In the genomic region with DNA sequence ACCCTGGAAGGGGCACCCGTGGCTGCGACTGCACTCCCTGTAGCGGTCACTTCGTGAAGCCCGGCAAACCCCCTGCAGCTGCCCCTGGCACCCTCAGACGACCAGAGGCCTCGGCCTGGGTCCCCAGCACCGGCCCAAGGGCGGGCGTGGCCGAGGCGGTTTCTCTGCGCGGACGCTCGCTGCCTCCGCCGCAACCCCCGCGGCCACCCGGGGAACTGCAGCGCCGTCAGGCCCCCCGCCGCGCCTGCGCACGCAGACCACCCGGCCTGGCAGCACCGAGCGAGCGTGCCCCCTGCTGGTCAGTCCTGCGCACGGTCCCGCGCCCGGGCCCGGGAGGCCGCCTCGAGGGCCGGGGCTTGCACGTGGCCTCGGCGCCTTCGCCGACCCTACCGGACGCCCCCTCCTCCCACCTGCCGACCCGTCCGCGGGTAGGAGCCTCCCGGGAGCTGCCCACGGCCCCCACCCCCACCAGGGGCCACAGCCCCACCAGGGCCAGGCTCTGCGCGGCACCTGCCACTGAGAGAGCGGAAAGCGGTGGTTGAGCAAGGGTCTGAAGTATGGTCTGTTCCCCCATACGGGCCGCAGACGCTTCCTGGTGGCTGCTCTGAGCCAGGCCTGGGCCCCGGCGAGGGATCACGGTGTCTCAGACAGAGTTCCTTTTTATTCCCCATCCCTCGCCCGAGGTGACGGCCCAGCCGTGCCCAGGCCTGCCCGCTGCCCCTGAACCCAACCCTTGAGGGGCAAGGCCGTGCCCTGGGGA, we compare ENCODE assay signal across 8 cellular contexts. TPM values are rescaled to one million over a fixed set of nuclear protein-coding genes. Genes with fewer than 3 reads are reported as not detected.
DNase-seq lines count a peak whose midpoint lies in the region; ATAC-seq, FAIRE-seq and TF ChIP-seq lines count a peak whose summit lies in the region.

No MANE protein-coding gene starts in this region.

- no CpG with 5 or more reads among the region's 70 CpGs for WGBS in H9 (ENCODE audit: extremely low coverage, insufficient read length, low lambda C conversion rate)
- 15 to 19% methylated on average over 59 to 70 of the region's 70 CpGs for WGBS in pancreas, 2 donors
- WGBS in thymus: 11% methylated on average over 70 of the region's 70 CpGs

- no peak overlapping the region for H3K27ac Mint-ChIP-seq in H9
- H3K27ac Mint-ChIP-seq in activated naive CD4-positive, alpha-beta T cell treated with anti-CD3 and anti-CD28 coated beads, Interleukin-2, amount 10 ng/mL, durations not matched to agents 7 days and 5 days: no peak overlapping the region

- no peak overlapping the region for H2BK12ac ChIP-seq in H9 (ENCODE audit: insufficient read length, low read depth, low read length)

- no peaks in the 10 kb centered on the region for H3K79me2 ChIP-seq in H9 (ENCODE audit: insufficient read depth, low read length)

- DNase-seq in G401 (ENCODE audit: low spot score) (peak; percentile 36), H9 (peak; percentile 88), M059J (ENCODE audit: low read depth) (peak; percentile 70), SK-N-DZ (ENCODE audit: low spot score) (peak; percentile 83), Right ventricle myocardium inferior (ENCODE audit: missing footprints) (peak; percentile 95), pancreas (peak; percentile 82 to 99 (median 94))
- peak; percentile 91 for DNase-seq in activated naive CD4-positive, alpha-beta T cell treated with anti-CD3 and anti-CD28 coated beads, Interleukin-2, amount 10 ng/mL, durations not matched to agents 7 days and 5 days

- H3T11ph ChIP-seq in H9 (ENCODE audit: low read length): no peak overlapping the region

- ATAC-seq in Right ventricle myocardium inferior: peak; percentile 95
- peak; percentile 84 to 95 (median 88) for ATAC-seq in pancreas

- H3K79me1 ChIP-seq in H9 (ENCODE audit: insufficient read depth, low read depth, low read length, poor library complexity, severe bottlenecking): no peaks in the 10 kb centered on the region

- no peak overlapping the region for H4K5ac ChIP-seq in H9 (ENCODE audit: insufficient read length, low read depth, low read length)

- H3K4me1 ChIP-seq in H9 (ENCODE audit: insufficient read depth, low read length): no peaks in the 10 kb centered on the region
- peaks cover 0 to 4% (median 0%) of the 10 kb centered on the region in 3 donors for H3K4me1 ChIP-seq in pancreas
- peaks cover 2% of the 10 kb centered on the region for H3K4me1 ChIP-seq in thymus (ENCODE audit: control insufficient read depth, insufficient read depth, low read length)

- CTCF ChIA-PET in activated naive CD4-positive, alpha-beta T cell treated with anti-CD3 and anti-CD28 coated beads, Interleukin-2, amount 10 ng/mL, durations not matched to agents 7 days and 5 days (lab: Charles Lee): interaction anchor here (1.0 to 2.5 kb wide), 5 partner anchors 11 to 147 kb away, joined by 3 to 10 read pairs (median 8); partner anchors contain the start of genes NUBP2 and SPSB3

- H3K27ac ChIP-seq in H9 (ENCODE audit: insufficient read length, low read depth, low read length) (no peak overlapping the region), pancreas (peak overlapping the region; percentile 29 to 66 (median 42)), thymus (ENCODE audit: low read depth) (peak overlapping the region; percentile 42)

- H2BK15ac ChIP-seq in H9 (ENCODE audit: low read depth, low read length): no peak overlapping the region

- H3K23ac ChIP-seq in H9 (ENCODE audit: insufficient read length, low read depth, low read length): no peak overlapping the region

- no peak overlapping the region for H2BK20ac ChIP-seq in H9 (ENCODE audit: low read depth, low read length, poor library complexity, severe bottlenecking)

- H3K56ac ChIP-seq in H9 (ENCODE audit: insufficient read length, low read depth, low read length): no peak overlapping the region

- peaks cover 3% of the 10 kb centered on the region for H3K23me2 ChIP-seq in H9 (ENCODE audit: insufficient read length, low read depth, low read length, poor library complexity, severe bottlenecking)

- H4K8ac ChIP-seq in H9 (replicated peaks; ENCODE audit: insufficient read length, low read depth, low read length): no peak overlapping the region

- H2BK5ac ChIP-seq in H9 (ENCODE audit: insufficient read length, low read length): no peak overlapping the region

- intact Hi-C loops in Right ventricle myocardium inferior (cut with DNase I) (loop anchor here (1.0 kb wide), 1 partner anchor 66 kb away; no protein-coding TSS in a partner anchor), pancreas (cut with DNase I) (no loop called here)

- peak overlapping the region; percentile 44 to 56; a peak in 3 of 5 replicates for H3K4me3 Mint-ChIP-seq in H9
- H3K4me3 Mint-ChIP-seq in activated naive CD4-positive, alpha-beta T cell treated with anti-CD3 and anti-CD28 coated beads, Interleukin-2, amount 10 ng/mL, durations not matched to agents 7 days and 5 days: peak overlapping the region; percentile 35

- H3K4me1 Mint-ChIP-seq in H9: peaks cover 2 to 15% of the 10 kb centered on the region in 2 experiments
- peaks cover 4% of the 10 kb centered on the region for H3K4me1 Mint-ChIP-seq in activated naive CD4-positive, alpha-beta T cell treated with anti-CD3 and anti-CD28 coated beads, Interleukin-2, amount 10 ng/mL, durations not matched to agents 7 days and 5 days

- in situ Hi-C loops in G401 (cut with HindIII; ENCODE audit: low sequenced_read_pairs): no loop called here

- no peaks in the 10 kb centered on the region for H3K36me3 ChIP-seq in pancreas
- no peaks in the 10 kb centered on the region for H3K36me3 ChIP-seq in thymus (ENCODE audit: control insufficient read depth, insufficient read depth)

- H2BK120ac ChIP-seq in H9 (ENCODE audit: low read depth, low read length, poor library complexity, severe bottlenecking): no peak overlapping the region

- H3K4me3 ChIP-seq in pancreas (peak overlapping the region; percentile 27 to 57 (median 35)), thymus (ENCODE audit: low read length) (peak overlapping the region; percentile 69)

- no peak overlapping the region for H3K9ac ChIP-seq in H9 (ENCODE audit: extremely low read depth, insufficient read length, low read length)

- H3K9me3 ChIP-seq in H9 (ENCODE audit: control insufficient read depth, low read depth, low read length) (no peaks in the 10 kb centered on the region), pancreas (no peaks in the 10 kb centered on the region), thymus (ENCODE audit: control insufficient read depth) (no peaks in the 10 kb centered on the region)

- no peaks in the 10 kb centered on the region for H4K20me1 ChIP-seq in H9 (ENCODE audit: control insufficient read depth, insufficient read depth, insufficient read length)

- FAIRE-seq in pancreas (lab: Jason Lieb, UNC): no peak

- H3K4me2 ChIP-seq in H9 (ENCODE audit: insufficient read depth, insufficient read length, low read length): peak overlapping the region; percentile 49

- H3K14ac ChIP-seq in H9 (ENCODE audit: insufficient read depth, low read length): no peak overlapping the region

- no peak overlapping the region for H3K4ac ChIP-seq in H9 (ENCODE audit: low read depth, low read length)

- H3K18ac ChIP-seq in H9 (ENCODE audit: insufficient read length, low read depth, low read length): no peak overlapping the region

- H3K9me3 Mint-ChIP-seq in H9: peaks cover 0 to 3% of the 10 kb centered on the region in 2 experiments; a peak in 1 of 5 replicates
- no peaks in the 10 kb centered on the region for H3K9me3 Mint-ChIP-seq in activated naive CD4-positive, alpha-beta T cell treated with anti-CD3 and anti-CD28 coated beads, Interleukin-2, amount 10 ng/mL, durations not matched to agents 7 days and 5 days

- TF ChIP-seq CTCF in H9 (conservative IDR thresholded peaks at IDR 0.05) (peak; percentile 96), pancreas (IDR thresholded peaks at IDR 0.05) (peak; percentile 99 to 100 (median 100))

- peaks cover 33% of the 10 kb centered on the region for H3K27me3 Mint-ChIP-seq in H9 (ENCODE audit: low read depth)
- H3K27me3 Mint-ChIP-seq in activated naive CD4-positive, alpha-beta T cell treated with anti-CD3 and anti-CD28 coated beads, Interleukin-2, amount 10 ng/mL, durations not matched to agents 7 days and 5 days: peaks cover 39% of the 10 kb centered on the region

- no peak overlapping the region for H2AFZ ChIP-seq in H9 (ENCODE audit: low read length)

- H3K27me3 ChIP-seq in H9 (ENCODE audit: insufficient read depth, low read length): no peaks in the 10 kb centered on the region
- no peaks in the 10 kb centered on the region for H3K27me3 ChIP-seq in pancreas
- peaks cover 2% of the 10 kb centered on the region for H3K27me3 ChIP-seq in thymus (ENCODE audit: control insufficient read depth, insufficient read depth)

- no peaks in the 10 kb centered on the region for H3K36me3 Mint-ChIP-seq in H9 (ENCODE audit: insufficient read depth in 1 of 3, low read depth in 3 of 3)
- no peaks in the 10 kb centered on the region for H3K36me3 Mint-ChIP-seq in activated naive CD4-positive, alpha-beta T cell treated with anti-CD3 and anti-CD28 coated beads, Interleukin-2, amount 10 ng/mL, durations not matched to agents 7 days and 5 days

- H2AK5ac ChIP-seq in H9 (ENCODE audit: insufficient read length, low read length): no peak overlapping the region

- no peak overlapping the region for H4K91ac ChIP-seq in H9 (ENCODE audit: insufficient read length, low read depth, low read length)

RNA-seq across cellular contexts. Expression of gene HS3ST6, which starts 11.5 kb away (rescaled TPM):
- total RNA-seq in G401 (2014; rRNA removed; shearing (Covaris generic)): 1.2 and 9.8 TPM in 2 replicates
- total RNA-seq in H9 (2021): not detected in 2 replicates
- total RNA-seq in M059J (2014; rRNA removed; shearing (Covaris generic)): not detected in 2 replicates
- polyA plus RNA-seq in SK-N-DZ (2014; cell fraction: cytosol; rRNA removed): not detected in 2 replicates
- polyA plus RNA-seq in SK-N-DZ (2014; cell fraction: nucleus; rRNA removed): not detected in 2 replicates
- total RNA-seq in Right ventricle myocardium inferior: not detected
- not detected for total RNA-seq in pancreas
- under 1 TPM in 1 of 2 donors, not detected in 1; 0.11 TPM for polyA plus RNA-seq in pancreas
- polyA plus RNA-seq in thymus: 1.3 TPM

RNA-seq across cellular contexts. Expression of gene MSRB1, which starts 13.2 kb away (rescaled TPM):
- total RNA-seq in G401 (2014; rRNA removed; shearing (Covaris generic)): 72.3 and 79.3 TPM in 2 replicates
- total RNA-seq in H9 (2021): 24.3 and 25.7 TPM in 2 replicates
- 16.2 and 27.8 TPM in 2 replicates for total RNA-seq in M059J (2014; rRNA removed; shearing (Covaris generic))
- 7.4 and 16.8 TPM in 2 replicates for polyA plus RNA-seq in SK-N-DZ (2014; cell fraction: cytosol; rRNA removed)
- polyA plus RNA-seq in SK-N-DZ (2014; cell fraction: nucleus; rRNA removed): 4.1 and 9.1 TPM in 2 replicates
- total RNA-seq in Right ventricle myocardium inferior: 25.3 TPM
- 10 to 100 TPM; 29.7 to 77.4 (median 57.0) TPM for total RNA-seq in pancreas
- polyA plus RNA-seq in pancreas: 10 to 100 TPM; 47.0 to 94.4 TPM
- polyA plus RNA-seq in thymus: 44.2 TPM

RNA-seq across cellular contexts. Expression of gene RPL3L, which starts 24.7 kb away (rescaled TPM):
- not detected in 2 replicates for total RNA-seq in G401 (2014; rRNA removed; shearing (Covaris generic))
- 0.11 and 0.31 TPM in 2 replicates for total RNA-seq in H9 (2021)
- total RNA-seq in M059J (2014; rRNA removed; shearing (Covaris generic)): 0.52 TPM in 1 of 2 replicates, not detected in the other
- not detected in 2 replicates for polyA plus RNA-seq in SK-N-DZ (2014; cell fraction: cytosol; rRNA removed)
- polyA plus RNA-seq in SK-N-DZ (2014; cell fraction: nucleus; rRNA removed): not detected in 2 replicates
- total RNA-seq in Right ventricle myocardium inferior: 271 TPM
- 10 to 100 TPM in 3 of 6 donors, under 1 TPM in 2, not detected in 1; 0.09 to 35.3 (median 11.0) TPM for total RNA-seq in pancreas
- 10 to 100 TPM in 1 of 2 donors, under 1 TPM in 1; 0.05 to 11.3 TPM for polyA plus RNA-seq in pancreas
- polyA plus RNA-seq in thymus: 0.66 TPM

RNA-seq across cellular contexts. Expression of gene NDUFB10, which starts 29.6 kb away (rescaled TPM):
- 339 and 361 TPM in 2 replicates for total RNA-seq in G401 (2014; rRNA removed; shearing (Covaris generic))
- total RNA-seq in H9 (2021): 191 and 192 TPM in 2 replicates
- total RNA-seq in M059J (2014; rRNA removed; shearing (Covaris generic)): 287 and 304 TPM in 2 replicates
- polyA plus RNA-seq in SK-N-DZ (2014; cell fraction: cytosol; rRNA removed): 159 and 196 TPM in 2 replicates
- polyA plus RNA-seq in SK-N-DZ (2014; cell fraction: nucleus; rRNA removed): 94.8 and 169 TPM in 2 replicates
- total RNA-seq in Right ventricle myocardium inferior: 737 TPM
- 10 to 100 TPM; 54.0 to 72.1 (median 58.7) TPM for total RNA-seq in pancreas
- 100 to 1,000 TPM in 1 of 2 donors, 10 to 100 TPM in 1; 84.2 to 108 TPM for polyA plus RNA-seq in pancreas
- polyA plus RNA-seq in thymus: 129 TPM

RNA-seq across cellular contexts. Expression of gene RPS2, which starts 34.9 kb away (rescaled TPM):
- total RNA-seq in G401 (2014; rRNA removed; shearing (Covaris generic)): 10,196 and 11,503 TPM in 2 replicates
- total RNA-seq in H9 (2021) (3,874 and 3,923 TPM in 2 replicates), Right ventricle myocardium inferior (907 TPM), pancreas (1,000 to 10,000 TPM; 1,316 to 3,013 (median 1,806) TPM)
- total RNA-seq in M059J (2014; rRNA removed; shearing (Covaris generic)): 1,628 and 1,651 TPM in 2 replicates
- polyA plus RNA-seq in SK-N-DZ (2014; cell fraction: cytosol; rRNA removed): 3,207 and 4,472 TPM in 2 replicates
- 3,109 and 3,119 TPM in 2 replicates for polyA plus RNA-seq in SK-N-DZ (2014; cell fraction: nucleus; rRNA removed)
- polyA plus RNA-seq in pancreas (1,000 to 10,000 TPM; 1,574 to 3,219 TPM), thymus (2,485 TPM)

Comparison
In these comparisons a context has a peak if more than half of its experiments do, and no peak if none do; other contexts are left out.
1. DNase-seq: peak in every context shown above with its lines; median percentile 95 in Right ventricle myocardium inferior; 94 in pancreas; 91 in activated naive CD4-positive, alpha-beta T cell treated with anti-CD3 and anti-CD28 coated beads, Interleukin-2, amount 10 ng/mL, durations not matched to agents 7 days and 5 days; 88 in H9; 83 in SK-N-DZ; 70 in M059J; 36 in G401.